Comparison of ENCODE assay signal across 9 cellular contexts in the genomic region with DNA sequence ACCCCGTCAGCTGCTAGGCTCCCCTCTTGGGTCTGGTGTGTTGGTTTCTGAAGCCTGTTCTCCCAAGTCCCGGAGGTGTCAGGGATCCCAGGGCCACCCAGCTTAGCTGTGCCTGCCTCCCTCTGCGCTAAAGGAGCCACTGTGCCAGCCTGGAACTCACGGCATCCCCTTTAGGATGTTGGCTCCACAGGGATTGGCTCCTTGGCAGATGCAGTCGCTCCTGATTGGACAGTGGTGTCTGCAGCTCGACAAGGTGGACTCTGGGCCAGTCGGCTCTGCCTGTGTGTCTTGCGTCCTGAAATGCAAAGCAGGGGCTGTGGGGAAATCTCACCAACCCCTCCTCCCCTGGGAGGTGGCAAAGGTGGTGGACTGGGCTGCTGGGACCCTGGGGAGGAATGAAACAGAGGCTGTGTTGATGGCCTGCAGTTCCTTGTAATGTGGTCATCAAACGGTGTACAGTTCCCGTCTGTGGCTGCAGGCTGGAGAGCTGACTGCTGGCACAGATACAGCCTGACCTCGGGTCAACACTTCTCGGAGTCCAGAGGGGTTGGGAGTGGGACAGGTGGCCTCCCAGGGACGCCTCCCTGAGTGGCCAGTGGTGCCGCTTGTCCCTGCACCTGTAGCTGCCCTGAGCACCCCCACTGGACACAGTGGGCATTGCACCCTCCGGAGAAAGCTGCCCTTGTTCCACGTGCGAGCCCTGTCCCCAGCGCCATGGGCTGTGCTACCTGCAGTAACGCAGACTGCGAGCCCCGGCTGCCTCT. TPM values are rescaled to one million over a fixed set of nuclear protein-coding genes. Genes with fewer than 3 reads are reported as not detected.
DNase-seq lines count a peak whose midpoint lies in the region; ATAC-seq, FAIRE-seq and TF ChIP-seq lines count a peak whose summit lies in the region.
"Had no signal": no experiment of that assay in that cellular context is flagged by ENCODE, and none has a peak within 500 bp of the region (broad histone marks: within the 10 kb centered on the region; RNA-seq: fewer than 3 reads in every experiment).

No MANE protein-coding gene starts in this region.

- TF ChIP-seq CTCF in GM10248 (IDR thresholded peaks at IDR 0.05; ENCODE audit: control extremely low read depth, extremely low read depth, low read depth, missing control alignments): peak; percentile 33
- TF ChIP-seq CTCF in heart left ventricle (IDR thresholded peaks at IDR 0.05): peak; percentile 43 to 82 (median 66)
- peak; percentile 79 for TF ChIP-seq CTCF in progenitor cell of endocrine pancreas (IDR thresholded peaks at IDR 0.05; ENCODE audit: unreplicated experiment)
- no peak for TF ChIP-seq CTCF in lower leg skin (IDR thresholded peaks at IDR 0.05)

- H3K27me3 ChIP-seq in heart left ventricle: no peaks in the 10 kb centered on the region

- no peaks in the 10 kb centered on the region for H3K4me1 Mint-ChIP-seq in progenitor cell of endocrine pancreas (ENCODE audit: low read depth)

- WGBS in heart left ventricle, 4 donors: 21 to 39% (median 28%) methylated on average over 14 to 21 of the region's 21 CpGs
- 33 to 35% methylated on average over 15 to 17 of the region's 21 CpGs for WGBS in lower leg skin, 2 donors

- no peak overlapping the region for H3K4me3 ChIP-seq in heart left ventricle
- no peak overlapping the region for H3K4me3 ChIP-seq in lower leg skin (ENCODE audit: low read depth, poor library complexity, severe bottlenecking)

- CTCF ChIA-PET in GM10248 (lab: Yijun Ruan, JAX): interaction anchor here (0.8 to 2.9 kb wide), 7 partner anchors 8 to 204 kb away, joined by 3 to 12 read pairs (median 4); partner anchors contain the start of gene KCNAB2

- H3K36me3 Mint-ChIP-seq in progenitor cell of endocrine pancreas (ENCODE audit: insufficient read depth): no peaks in the 10 kb centered on the region

- no peak overlapping the region for H3K27ac ChIP-seq in heart left ventricle

- TF ChIP-seq POLR2A in heart left ventricle (IDR thresholded peaks at IDR 0.05): no peak
- TF ChIP-seq POLR2A in lower leg skin (IDR thresholded peaks at IDR 0.05): no peak
- no peak for TF ChIP-seq POLR2A in H54 (IDR thresholded peaks at IDR 0.05; ENCODE audit: low read depth, low read length)

- H3K9me3 ChIP-seq in heart left ventricle: no peaks in the 10 kb centered on the region

- H3K36me3 ChIP-seq in heart left ventricle: peaks cover 0 to 13% (median 0%) of the 10 kb centered on the region in 9 donors

- no peak for FAIRE-seq in H54 (lab: Jason Lieb, UNC)
- FAIRE-seq: TTC549 had no signal

- peaks cover 34% of the 10 kb centered on the region for H3K27me3 Mint-ChIP-seq in progenitor cell of endocrine pancreas

- no peak for DNase-seq in GM10248 (ENCODE audit: extremely low spot score)
- peak; percentile 73 to 80 for DNase-seq in NCI-H524 (lab: John Stamatoyannopoulos, UW)
- DNase-seq in activated naive CD4-positive, alpha-beta T cell treated with anti-CD3 and anti-CD28 coated beads, Interleukin-2, amount 50 U/mL, for 16 hours: peak; percentile 45
- peak in 3 of 5 donors; percentile 38 to 62 (median 58) for DNase-seq in heart left ventricle
- DNase-seq in progenitor cell of endocrine pancreas (ENCODE audit: low spot score, unreplicated experiment): peak; percentile 61
- no peak for DNase-seq in lower leg skin (ENCODE audit: low spot score in 2 of 2)
- DNase-seq in H54 (ENCODE audit: insufficient read length, low spot score): no peak
- DNase-seq in NCI-H2081 (lab: John Stamatoyannopoulos, UW): no peak

- no peaks in the 10 kb centered on the region for H3K9me3 Mint-ChIP-seq in progenitor cell of endocrine pancreas (ENCODE audit: low read depth)

- H3K4me1 ChIP-seq in heart left ventricle: peaks cover 0 to 25% (median 0%) of the 10 kb centered on the region in 12 donors

- peak; percentile 26 to 85 (median 81) for ATAC-seq in heart left ventricle

- POLR2A ChIA-PET in GM10248 (lab: Yijun Ruan, JAX): no interaction called here

- intact Hi-C loops in heart left ventricle (cut with DNase I): no loop called here
- intact Hi-C loops in lower leg skin (cut with DNase I; ENCODE audit: low total_unique reads): no loop called here

- no peak overlapping the region for H3K27ac Mint-ChIP-seq in progenitor cell of endocrine pancreas

- no peak overlapping the region for H3K4me3 Mint-ChIP-seq in progenitor cell of endocrine pancreas (ENCODE audit: low read depth)

RNA-seq across cellular contexts. Expression of gene KCNAB2, which starts 11.5 kb away (rescaled TPM):
- total RNA-seq in heart left ventricle: 10 to 100 TPM; 22.7 to 51.4 (median 30.3) TPM
- polyA plus RNA-seq in heart left ventricle: 10 to 100 TPM; 10.7 to 17.1 TPM
- 5.8 and 6.9 TPM in 2 replicates for total RNA-seq in progenitor cell of endocrine pancreas
- total RNA-seq in lower leg skin: 10 to 100 TPM in 2 of 4 donors, 1 to 10 TPM in 2; 4.2 to 12.0 (median 10.0) TPM

RNA-seq across cellular contexts. Expression of gene NPHP4, which starts 41.9 kb away (rescaled TPM):
- total RNA-seq in heart left ventricle (1 to 10 TPM; 2.5 to 6.3 (median 3.6) TPM), progenitor cell of endocrine pancreas (26.6 and 29.9 TPM in 2 replicates), lower leg skin (10 to 100 TPM; 11.2 to 24.5 (median 18.2) TPM)
- polyA plus RNA-seq in heart left ventricle: 1 to 10 TPM; 2.1 to 3.1 TPM

Comparison
In these comparisons a context has a peak if more than half of its experiments do, and no peak if none do; other contexts are left out.
1. DNase-seq: peak in NCI-H524 (2 of 2), activated naive CD4-positive, alpha-beta T cell treated with anti-CD3 and anti-CD28 coated beads, Interleukin-2, amount 50 U/mL, for 16 hours (single experiment), heart left ventricle (3 of 5) and progenitor cell of endocrine pancreas (single experiment); none in GM10248 (single experiment), lower leg skin (0 of 2), H54 (single experiment) and NCI-H2081 (0 of 2).
2. CTCF ChIP-seq: peak in GM10248 (single experiment), heart left ventricle (12 of 12) and progenitor cell of endocrine pancreas (single experiment); none in lower leg skin (0 of 3).